Comparison of ENCODE assay signal across 8 cellular contexts in genomic region chr7:54664235-54665228, GRCh38.
DNase-seq lines count a peak whose midpoint lies in the region; ATAC-seq and TF ChIP-seq lines count a peak whose summit lies in the region.

No MANE protein-coding gene starts in this region.

- POLR2A ChIA-PET in OCI-LY7 (lab: Charles Lee) = no interaction called here

- no peaks in the 10 kb centered on the region for H4K20me1 ChIP-seq in OCI-LY7 (ENCODE audit: insufficient read depth, low read length)

- no peak overlapping the region for H3K4me3 ChIP-seq in OCI-LY7 (ENCODE audit: low read depth, low read length, poor library complexity, severe bottlenecking)
- H3K4me3 ChIP-seq in lung = no peak overlapping the region
- peak overlapping the region; percentile 56 for H3K4me3 ChIP-seq in thoracic aorta

- no peak overlapping the region for H3K27ac ChIP-seq in OCI-LY7 (ENCODE audit: low read depth, low read length, poor library complexity, severe bottlenecking)
- no peak overlapping the region for H3K27ac ChIP-seq in lung (ENCODE audit: low read depth in 1 of 2, low read length in 1 of 2)
- no peak overlapping the region for H3K27ac ChIP-seq in thoracic aorta

- intact Hi-C loops in OCI-LY7 (cut with micrococcal nuclease; ENCODE audit: unreplicated experiment) = no loop called here

- BruUV-seq in OCI-LY7 (replicated peaks; lab: Mats Ljungman, UMichigan) = no TSS peak

- H3K9me3 ChIP-seq in OCI-LY7 (ENCODE audit: low read length) (no peaks in the 10 kb centered on the region), lung (ENCODE audit: control insufficient read depth in 2 of 2, insufficient read depth in 1 of 2, low read length in 1 of 2) (peaks cover 0 to 14% of the 10 kb centered on the region in 2 donors), thoracic aorta (no peaks in the 10 kb centered on the region)

- H3K4me1 ChIP-seq in OCI-LY7 (ENCODE audit: insufficient read depth, low read length, poor library complexity, severe bottlenecking) (no peaks in the 10 kb centered on the region), lung (ENCODE audit: control insufficient read depth in 2 of 2, insufficient read depth in 2 of 2, low read length in 2 of 2) (peaks cover 0 to 5% of the 10 kb centered on the region in 2 donors), thoracic aorta (ENCODE audit: control insufficient read depth in 1 of 2, low read depth in 2 of 2) (peaks cover 0 to 8% of the 10 kb centered on the region in 2 donors)

- peak; percentile 49; the same call in 1 of the 2 replicates for TF ChIP-seq CTCF in OCI-LY7 (conservative IDR thresholded peaks at IDR 0.05; ENCODE audit: low read length)
- no peak for TF ChIP-seq CTCF in lung (IDR thresholded peaks at IDR 0.05; ENCODE audit: control extremely low read depth, extremely low read depth)
- no peak for TF ChIP-seq CTCF in thoracic aorta (IDR thresholded peaks at IDR 0.05)

- WGBS in lung, 2 donors = 6 to 8% methylated on average over 61 to 62 of the region's 62 CpGs

- H3K27me3 ChIP-seq in lung (ENCODE audit: control insufficient read depth, insufficient read depth) (peaks cover 17% of the 10 kb centered on the region), thoracic aorta (replicated peaks; ENCODE audit: insufficient read depth) (no peaks in the 10 kb centered on the region)

- H3K79me2 ChIP-seq in OCI-LY7 (ENCODE audit: insufficient read depth, low read depth, low read length) = no peaks in the 10 kb centered on the region

- ATAC-seq in GM18870 (IDR thresholded peaks at IDR 0.05; ENCODE audit: unreplicated experiment) (peak; percentile 55), HG03342 (IDR thresholded peaks at IDR 0.05; ENCODE audit: unreplicated experiment) (peak; percentile 60), lung (ENCODE audit: insufficient read depth, low FRiP score) (peak; percentile 22), thoracic aorta (ENCODE audit: insufficient number of reproducible peaks, low FRiP score, low read depth) (no peak)

- H3K36me3 ChIP-seq in OCI-LY7 (ENCODE audit: insufficient read depth, low read length) (no peaks in the 10 kb centered on the region), lung (ENCODE audit: control insufficient read depth in 2 of 2, insufficient read depth in 2 of 2, low read length in 2 of 2) (no peaks in the 10 kb centered on the region), thoracic aorta (no peaks in the 10 kb centered on the region)

- DNase-seq in COLO668 (lab: John Stamatoyannopoulos, UW; ENCODE audit: unreplicated experiment) (peak; percentile 65), OCI-LY7 (ENCODE audit: low spot score) (peak; percentile 1), dermis microvascular lymphatic vessel endothelial cell (ENCODE audit: low read depth in 2 of 2) (peak; percentile 2 to 17), lung (ENCODE audit: low spot score) (peak; percentile 33), thoracic aorta (ENCODE audit: low spot score) (no peak)
- DNase-seq in activated CD4-positive, alpha-beta T cell treated with anti-CD3 and anti-CD28 coated beads, Interleukin-2, amount 50 U/mL, for 1 hour = no peak

- H2AFZ ChIP-seq in OCI-LY7 (ENCODE audit: low read length) = no peak overlapping the region

- CTCF ChIA-PET in OCI-LY7 (lab: Charles Lee; ENCODE audit: unreplicated experiment) = no interaction called here

- no peaks in the 10 kb centered on the region for H3K9me2 ChIP-seq in OCI-LY7 (ENCODE audit: insufficient read depth, low read length)

- no peak overlapping the region for H3K4me2 ChIP-seq in OCI-LY7 (ENCODE audit: low read length)

Comparison
In these comparisons a context has a peak if more than half of its experiments do, and no peak if none do; other contexts are left out.
1. DNase-seq: peak in COLO668 (single experiment), OCI-LY7 (single experiment), dermis microvascular lymphatic vessel endothelial cell (2 of 2) and lung (single experiment); none in thoracic aorta (single experiment) and activated CD4-positive, alpha-beta T cell treated with anti-CD3 and anti-CD28 coated beads, Interleukin-2, amount 50 U/mL, for 1 hour (single experiment).